7 cellular contexts compared by ENCODE assay signal in genomic region chr7:127837816-127838410, GRCh38.
A peak's percentile ranks its signal among the peaks of the same experiment; 100 is the strongest.
DNase-seq lines count a peak whose midpoint lies in the region; FAIRE-seq and TF ChIP-seq lines count a peak whose summit lies in the region.
"Not testable (repeated sequence)": the region's sequence is repeated elsewhere in the genome, so short reads cannot be mapped to it uniquely, and the experiment has no call there.

No MANE protein-coding gene starts in this region.

- intact Hi-C loops in Calu3 (cut with micrococcal nuclease; ENCODE audit: unreplicated experiment); activated T-helper 1 cell treated with anti-CD3 and anti-CD28 coated beads, Interleukin-12 subunit alpha, Interleukin-12 subunit beta, Interleukin-2, Interleukin-4 antibody, amounts not matched to agents 30 ng/mL and 10 ng/mL and 1 ng/mL, durations not matched to agents 14 hours and 24 hours and 36 hours (cut with micrococcal nuclease): not testable (repeated sequence)

- TF ChIP-seq CTCF in Calu3 (IDR thresholded peaks at IDR 0.05; ENCODE audit: unreplicated experiment); HEK293 (tag by site-specific recombination; IDR thresholded peaks at IDR 0.05); endodermal cell (conservative IDR thresholded peaks at IDR 0.05): not testable (repeated sequence)

- FAIRE-seq in RCC 7860 (lab: Jason Lieb, UNC) = not testable (repeated sequence)

- not testable (repeated sequence) for H3K9me3 Mint-ChIP-seq in Calu3 (ENCODE audit: low read depth, unreplicated experiment); endodermal cell
- H3K9me3 Mint-ChIP-seq in activated T-helper 1 cell treated with anti-CD3 and anti-CD28 coated beads, Interleukin-12 subunit alpha, Interleukin-12 subunit beta, Interleukin-2, Interleukin-4 antibody, amounts not matched to agents 30 ng/mL and 10 ng/mL and 1 ng/mL, durations not matched to agents 14 hours and 24 hours and 36 hours = peaks cover 17% of the 10 kb centered on the region

- not testable (repeated sequence) for H3K9ac ChIP-seq in endodermal cell (ENCODE audit: extremely low read depth, low read length, poor library complexity, severe bottlenecking)

- not testable (repeated sequence) for H3K27me3 Mint-ChIP-seq in Calu3 (ENCODE audit: unreplicated experiment); activated T-helper 1 cell treated with anti-CD3 and anti-CD28 coated beads, Interleukin-12 subunit alpha, Interleukin-12 subunit beta, Interleukin-2, Interleukin-4 antibody, amounts not matched to agents 30 ng/mL and 10 ng/mL and 1 ng/mL, durations not matched to agents 14 hours and 24 hours and 36 hours (ENCODE audit: insufficient read depth); endodermal cell (ENCODE audit: insufficient read depth)

- H3K4me1 ChIP-seq in HEK293 (ENCODE audit: control insufficient read depth, insufficient read depth, low read length); endodermal cell (ENCODE audit: control insufficient read depth, insufficient read depth, low read length): not testable (repeated sequence)

- not testable (repeated sequence) for H3K4me3 ChIP-seq in HEK293 (ENCODE audit: low read depth, low read length); endodermal cell (ENCODE audit: low read length)

- H3K4me3 Mint-ChIP-seq in Calu3 (ENCODE audit: low read depth, unreplicated experiment); activated T-helper 1 cell treated with anti-CD3 and anti-CD28 coated beads, Interleukin-12 subunit alpha, Interleukin-12 subunit beta, Interleukin-2, Interleukin-4 antibody, amounts not matched to agents 30 ng/mL and 10 ng/mL and 1 ng/mL, durations not matched to agents 14 hours and 24 hours and 36 hours; endodermal cell: not testable (repeated sequence)

- BruUV-seq in Calu3 (replicated peaks; lab: Mats Ljungman, UMichigan) = not testable (repeated sequence)

- not testable (repeated sequence) for H3K4me1 Mint-ChIP-seq in Calu3 (ENCODE audit: low read depth, unreplicated experiment); activated T-helper 1 cell treated with anti-CD3 and anti-CD28 coated beads, Interleukin-12 subunit alpha, Interleukin-12 subunit beta, Interleukin-2, Interleukin-4 antibody, amounts not matched to agents 30 ng/mL and 10 ng/mL and 1 ng/mL, durations not matched to agents 14 hours and 24 hours and 36 hours (ENCODE audit: low read depth); endodermal cell

- H3K9me3 ChIP-seq in HEK293 (ENCODE audit: control insufficient read depth, insufficient read depth, low read depth, low read length) = not testable (repeated sequence)
- H3K9me3 ChIP-seq in endodermal cell (ENCODE audit: control insufficient read depth, low read length) = peaks cover 20% of the 10 kb centered on the region

- POLR2A ChIA-PET in HEK293 (lab: Yijun Ruan, JAX) = not testable (repeated sequence)

- H3K27me3 ChIP-seq in endodermal cell (ENCODE audit: control insufficient read depth, insufficient read depth, low read length, poor library complexity, severe bottlenecking) = not testable (repeated sequence)

- peak; percentile 6 for DNase-seq in Calu3
- peak; percentile 59 for DNase-seq in NAMALWA (ENCODE audit: low spot score)
- peak; percentile 56 for DNase-seq in RCC 7860 (ENCODE audit: low spot score)
- not testable (repeated sequence) for DNase-seq in activated T-helper 1 cell treated with anti-CD3 and anti-CD28 coated beads, Interleukin-12 subunit alpha, Interleukin-12 subunit beta, Interleukin-2, Interleukin-4 antibody, amounts not matched to agents 30 ng/mL and 10 ng/mL and 1 ng/mL, durations not matched to agents 14 hours and 24 hours and 36 hours (ENCODE audit: low spot score)
- DNase-seq in endodermal cell = peak; percentile 60
- peak; percentile 17 for DNase-seq in myocyte (ENCODE audit: low read depth)

- WGBS in endodermal cell (ENCODE audit: insufficient coverage in 1 of 2, insufficient read length in 1 of 2), 2 experiments = 98 to 100% methylated on average over 3 to 7 of the region's 7 CpGs

- H3K36me3 ChIP-seq in HEK293 (ENCODE audit: control insufficient read depth in 2 of 2, insufficient read depth in 1 of 2, low read length in 2 of 2) = not testable (repeated sequence)
- H3K36me3 ChIP-seq in endodermal cell (ENCODE audit: control insufficient read depth, insufficient read depth, low read length) = peaks cover 47% of the 10 kb centered on the region

- peak overlapping the region; percentile 19 for H3K27ac Mint-ChIP-seq in Calu3 (ENCODE audit: unreplicated experiment)
- peak overlapping the region; percentile 37 for H3K27ac Mint-ChIP-seq in activated T-helper 1 cell treated with anti-CD3 and anti-CD28 coated beads, Interleukin-12 subunit alpha, Interleukin-12 subunit beta, Interleukin-2, Interleukin-4 antibody, amounts not matched to agents 30 ng/mL and 10 ng/mL and 1 ng/mL, durations not matched to agents 14 hours and 24 hours and 36 hours
- not testable (repeated sequence) for H3K27ac Mint-ChIP-seq in endodermal cell

- H3K36me3 Mint-ChIP-seq in Calu3 (ENCODE audit: insufficient read depth, unreplicated experiment) = peaks cover 14% of the 10 kb centered on the region
- H3K36me3 Mint-ChIP-seq in activated T-helper 1 cell treated with anti-CD3 and anti-CD28 coated beads, Interleukin-12 subunit alpha, Interleukin-12 subunit beta, Interleukin-2, Interleukin-4 antibody, amounts not matched to agents 30 ng/mL and 10 ng/mL and 1 ng/mL, durations not matched to agents 14 hours and 24 hours and 36 hours (ENCODE audit: low read depth) = peaks cover 28% of the 10 kb centered on the region
- H3K36me3 Mint-ChIP-seq in endodermal cell (ENCODE audit: low read depth) = peaks cover 18% of the 10 kb centered on the region

- CTCF ChIA-PET in Calu3 (lab: Charles Lee) = not testable (repeated sequence)
- CTCF ChIA-PET in HEK293 (lab: Yijun Ruan, JAX) = interaction anchor here (1.6 kb wide), 1 partner anchor 46 kb away, joined by 3 read pairs; no protein-coding TSS in a partner anchor

- not testable (repeated sequence) for H3K27ac ChIP-seq in HEK293 (ENCODE audit: extremely low read depth, low read depth, low read length); endodermal cell (ENCODE audit: low read depth, low read length)

TF ChIP-seq in HEK293, 187 proteins besides CTCF, POLR2A, EP300 and RAD21:
- peak; percentile 84 for TF ChIP-seq SETDB1 (IDR thresholded peaks at IDR 0.05; ENCODE audit: insufficient read length, low read length)
- TF ChIP-seq ZNF561 (tag by site-specific recombination; IDR thresholded peaks at IDR 0.05; ENCODE audit: borderline replicate concordance) = peak; percentile 57; the same call in 1 of the 2 replicates
